10 cellular contexts compared by ENCODE assay signal in genomic region chr14:69636718-69637480, GRCh38. TPM values are rescaled to one million over a fixed set of nuclear protein-coding genes. Genes with fewer than 3 reads are reported as not detected.
A peak's percentile ranks its signal among the peaks of the same experiment; 100 is the strongest.
DNase-seq lines count a peak whose midpoint lies in the region; ATAC-seq, FAIRE-seq and TF ChIP-seq lines count a peak whose summit lies in the region.
"Had no signal": no experiment of that assay in that cellular context is flagged by ENCODE, and none has a peak within 500 bp of the region (broad histone marks: within the 10 kb centered on the region; RNA-seq: fewer than 3 reads in every experiment).

No MANE protein-coding gene starts in this region.

- in situ Hi-C loops in K562 (cut with MboI): no loop called here

- H3K4me1 Mint-ChIP-seq in activated CD4-positive, alpha-beta T cell treated with anti-CD3 and anti-CD28 coated beads, Interleukin-2, amount 10 ng/mL, durations not matched to agents 7 days and 5 days: peaks cover 80% of the 10 kb centered on the region

- no TSS peak for BruUV-seq in K562 (replicated peaks; lab: Mats Ljungman, UMichigan)

- no peak overlapping the region for H3K18ac ChIP-seq in mesendoderm (ENCODE audit: low read length)

- H3K27ac ChIP-seq in K562 (ENCODE audit: extremely low read depth, low read depth, low read length) (peak overlapping the region; percentile 59; the same call in 2 of the 3 replicates), mesendoderm (ENCODE audit: low read depth, low read length) (no peak overlapping the region), thymus (ENCODE audit: low read depth) (peak overlapping the region; percentile 32)
- H3K27ac ChIP-seq: epithelial cell of prostate had no signal

- no peaks in the 10 kb centered on the region for H3K27me3 Mint-ChIP-seq in activated CD4-positive, alpha-beta T cell treated with anti-CD3 and anti-CD28 coated beads, Interleukin-2, amount 10 ng/mL, durations not matched to agents 7 days and 5 days

- H2AK5ac ChIP-seq in mesendoderm (ENCODE audit: low read length): no peak overlapping the region

- 71% methylated on average over 7 of the region's 7 CpGs for WGBS in K562 (ENCODE audit: insufficient coverage, low coverage, missing lambda C conversion rate)
- WGBS in mesendoderm (ENCODE audit: extremely low coverage, insufficient coverage, low lambda C conversion rate): no CpG with 5 or more reads among the region's 7 CpGs
- 83% methylated on average over 7 of the region's 7 CpGs for WGBS in thymus

- H3K4me1 ChIP-seq in K562 (replicated peaks in 1 of 2; ENCODE audit: control insufficient read depth in 2 of 2, insufficient read depth in 2 of 2, low read length in 2 of 2) (peaks cover 21 to 63% of the 10 kb centered on the region in 2 experiments), mesendoderm (ENCODE audit: control insufficient read depth, low read depth, low read length) (peaks cover 14% of the 10 kb centered on the region), thymus (ENCODE audit: control insufficient read depth, insufficient read depth, low read length) (peaks cover 29% of the 10 kb centered on the region), BE2C (peaks cover 6% of the 10 kb centered on the region; the same call in 1 of the 2 replicates)

- H3K4me3 ChIP-seq in K562 (no peak overlapping the region), mesendoderm (ENCODE audit: low read length) (no peak overlapping the region), thymus (ENCODE audit: low read length) (no peak overlapping the region), BE2C (ENCODE audit: low read depth, low read length) (no peak overlapping the region)

- H4K5ac ChIP-seq in mesendoderm (ENCODE audit: low read length): no peak overlapping the region

- no peak overlapping the region for H2BK5ac ChIP-seq in mesendoderm (ENCODE audit: low read length)

- TF ChIP-seq RAD21 in K562 (CRISPR knock-in tag; conservative IDR thresholded peaks at IDR 0.05 in 1 of 2, IDR thresholded peaks at IDR 0.05 in 1 of 2): no peak

- H3K9me3 Mint-ChIP-seq in activated CD4-positive, alpha-beta T cell treated with anti-CD3 and anti-CD28 coated beads, Interleukin-2, amount 10 ng/mL, durations not matched to agents 7 days and 5 days: peaks cover 9% of the 10 kb centered on the region

- no peaks in the 10 kb centered on the region for H3K9me1 ChIP-seq in K562 (ENCODE audit: control insufficient read depth, insufficient read depth, low read length)

- no peak overlapping the region for H3K56ac ChIP-seq in mesendoderm (ENCODE audit: low read length)

- no peak for DNase-seq in activated CD4-positive, alpha-beta T cell treated with anti-CD3 and anti-CD28 coated beads, Interleukin-2, amount 10 ng/mL, durations not matched to agents 7 days and 5 days
- no peak for DNase-seq in activated CD4-positive, alpha-beta T cell treated with anti-CD3 and anti-CD28 coated beads for 48 hours
- DNase-seq in K562 (ENCODE audit: extremely low read depth in 1 of 4, low spot score in 3 of 4): no peak
- no peak for DNase-seq in mesendoderm
- DNase-seq in BE2C: no peak
- no peak for DNase-seq in KG1 (lab: John Stamatoyannopoulos, UW)
- DNase-seq: NCI-H2029 had no signal

- TF ChIP-seq POLR2A in K562 (conservative IDR thresholded peaks at IDR 0.05): no peak

- H3K23ac ChIP-seq in mesendoderm (ENCODE audit: low read length): no peak overlapping the region

- H3K9ac ChIP-seq in K562 (ENCODE audit: insufficient read depth in 1 of 2, low read depth in 2 of 2, low read length in 2 of 2): peak overlapping the region in 1 of 2 experiments; percentile 45; a peak in 1 of 4 replicates
- H3K9ac ChIP-seq in mesendoderm (ENCODE audit: low read length): peak overlapping the region; percentile 12

- peaks cover 10% of the 10 kb centered on the region for H3K9me3 ChIP-seq in K562 (replicated peaks; ENCODE audit: control insufficient read depth, insufficient read depth, low read depth, low read length)
- H3K9me3 ChIP-seq in thymus (ENCODE audit: control insufficient read depth): no peaks in the 10 kb centered on the region
- no peaks in the 10 kb centered on the region for H3K9me3 ChIP-seq in BE2C

- H3K4ac ChIP-seq in mesendoderm (ENCODE audit: low read depth, low read length): no peak overlapping the region

- peaks cover 2% of the 10 kb centered on the region for H3K79me1 ChIP-seq in mesendoderm (ENCODE audit: low read length)

- H3K79me2 ChIP-seq in K562 (ENCODE audit: control insufficient read depth, insufficient read depth, low read length): peaks cover 96% of the 10 kb centered on the region
- H3K79me2 ChIP-seq in mesendoderm (ENCODE audit: control insufficient read depth, insufficient read depth, low read length): no peaks in the 10 kb centered on the region

- H3K36me3 Mint-ChIP-seq in activated CD4-positive, alpha-beta T cell treated with anti-CD3 and anti-CD28 coated beads, Interleukin-2, amount 10 ng/mL, durations not matched to agents 7 days and 5 days (ENCODE audit: low read depth): peaks cover 41% of the 10 kb centered on the region

- no peak for FAIRE-seq in K562 (lab: Jason Lieb, UNC)

- TF ChIP-seq CTCF in K562 (IDR thresholded peaks at IDR 0.05 in 2 of 3, conservative IDR thresholded peaks at IDR 0.05 in 1 of 3; ENCODE audit: insufficient read depth in 2 of 3, low read depth in 1 of 3, low read length in 3 of 3) (no peak), BE2C (IDR thresholded peaks at IDR 0.05; ENCODE audit: low read depth, low read length) (no peak)

- intact Hi-C loops in K562 (cut with micrococcal nuclease): no loop called here

- no peak overlapping the region for H2BK120ac ChIP-seq in mesendoderm (ENCODE audit: low read depth, low read length)

- H3K4me2 ChIP-seq in K562 (ENCODE audit: insufficient read depth, low read length) (no peak overlapping the region), mesendoderm (ENCODE audit: low read length) (no peak overlapping the region)

- peaks cover 9% of the 10 kb centered on the region; the same call in 2 of the 3 replicates for H3K36me3 ChIP-seq in K562 (ENCODE audit: control insufficient read depth, insufficient read depth, low read length)
- no peaks in the 10 kb centered on the region for H3K36me3 ChIP-seq in mesendoderm (ENCODE audit: control insufficient read depth, insufficient read depth, low read length)
- no peaks in the 10 kb centered on the region for H3K36me3 ChIP-seq in thymus (ENCODE audit: control insufficient read depth, insufficient read depth)
- no peaks in the 10 kb centered on the region for H3K36me3 ChIP-seq in BE2C

- ATAC-seq in K562 (no peak), GM21786 (IDR thresholded peaks at IDR 0.05; ENCODE audit: unreplicated experiment) (no peak)

- H4K8ac ChIP-seq in mesendoderm (ENCODE audit: low read depth, low read length): no peak overlapping the region

- POLR2A ChIA-PET in activated CD4-positive, alpha-beta T cell treated with anti-CD3 and anti-CD28 coated beads, Interleukin-2, amount 10 ng/mL, durations not matched to agents 7 days and 5 days (lab: Charles Lee): interaction anchor here (1.0 kb wide), 1 partner anchor 12 kb away, joined by 4 read pairs; no protein-coding TSS in a partner anchor
- POLR2A ChIA-PET in K562 (lab: Yijun Ruan, JAX): interaction anchor here (0.6 to 1.1 kb wide), 3 partner anchors 8 to 57 kb away, joined by 3 read pairs; no protein-coding TSS in a partner anchor

- no peak overlapping the region for H2AFZ ChIP-seq in K562 (ENCODE audit: low read depth, low read length)

- no peak for TF ChIP-seq EP300 in K562 (IDR thresholded peaks at IDR 0.05; ENCODE audit: low read length)

- H2BK15ac ChIP-seq in mesendoderm (replicated peaks; ENCODE audit: low read depth): no peak overlapping the region

- CTCF ChIA-PET in activated CD4-positive, alpha-beta T cell treated with anti-CD3 and anti-CD28 coated beads, Interleukin-2, amount 10 ng/mL, durations not matched to agents 7 days and 5 days (lab: Charles Lee): interaction anchor here (0.5 to 2.7 kb wide), 11 partner anchors 10 to 90 kb away, joined by 3 to 6 read pairs (median 4); no protein-coding TSS in a partner anchor
- CTCF ChIA-PET in K562 (lab: Yijun Ruan, JAX; ENCODE audit: low intra/inter-chr PET ratio): no interaction called here

- peak overlapping the region; percentile 92 for H3K27ac Mint-ChIP-seq in activated CD4-positive, alpha-beta T cell treated with anti-CD3 and anti-CD28 coated beads, Interleukin-2, amount 10 ng/mL, durations not matched to agents 7 days and 5 days

- 0 out of 2 replicates have a peak, but pooled peaks cover 9% of the 10 kb centered on the region for H4K20me1 ChIP-seq in K562 (replicated peaks; ENCODE audit: control insufficient read depth, insufficient read depth, low read length)

- H3K27me3 ChIP-seq in K562 (ENCODE audit: control insufficient read depth in 2 of 2, insufficient read depth in 2 of 2, low read length in 2 of 2) (no peaks in the 10 kb centered on the region), mesendoderm (ENCODE audit: insufficient read depth, low read length, poor library complexity) (no peaks in the 10 kb centered on the region), thymus (ENCODE audit: control insufficient read depth, insufficient read depth) (no peaks in the 10 kb centered on the region), BE2C (no peaks in the 10 kb centered on the region)

- peak overlapping the region; percentile 38 for H3K4me3 Mint-ChIP-seq in activated CD4-positive, alpha-beta T cell treated with anti-CD3 and anti-CD28 coated beads, Interleukin-2, amount 10 ng/mL, durations not matched to agents 7 days and 5 days

RNA-seq across cellular contexts. Expression of gene SUSD6, which starts 25.5 kb away (rescaled TPM):
- total RNA-seq in activated CD4-positive, alpha-beta T cell treated with anti-CD3 and anti-CD28 coated beads, Interleukin-2, amount 10 ng/mL, durations not matched to agents 7 days and 5 days: 10 to 100 TPM; 42.6 to 45.0 TPM
- 51.2 and 76.5 TPM in 2 replicates for total RNA-seq in K562 (2011; cell fraction: chromatin; rRNA removed; ENCODE audit: low replicate concordance)
- 50.5 and 58.7 TPM in 2 replicates for total RNA-seq in K562 (2011; cell fraction: nucleolus; rRNA removed)
- 56.2 and 57.9 TPM in 2 replicates for total RNA-seq in K562 (2011; cell fraction: nucleoplasm; rRNA removed)
- 3.8 and 4.1 TPM in 2 replicates for total RNA-seq in K562 (2014; rRNA removed)
- total RNA-seq in K562 (2014; rRNA removed; fragmentation: Illumina TruSeq; extraction: Trizol): 5.5 and 5.7 TPM in 2 replicates
- 5.0 and 5.2 TPM in 2 replicates for total RNA-seq in K562 (2015; rRNA removed; fragmentation: Illumina TruSeq; extraction: Trizol)
- 18.4 and 20.7 TPM in 2 replicates for total RNA-seq in K562 (2021)
- polyA plus RNA-seq in K562 (2011; rRNA removed): 13.0 and 25.6 TPM in 2 replicates
- 8.0 and 14.7 TPM in 2 replicates for polyA plus RNA-seq in K562 (2011; cell fraction: cytosol; rRNA removed)
- 63.8 and 68.6 TPM in 2 replicates for polyA plus RNA-seq in K562 (2011; cell fraction: nucleus; rRNA removed)
- polyA plus RNA-seq in K562 (2012): 5.8 and 7.8 TPM in 2 replicates
- 12.2 and 12.3 TPM in 2 replicates for polyA plus RNA-seq in K562 (2014; fragmentation: Illumina TruSeq; extraction: Trizol)
- polyA plus RNA-seq in K562 (2014; fragmentation: Nextera tagmentation; extraction: Ambion mirVana): 1 to 10 TPM; 2.9 to 5.6 TPM
- polyA plus RNA-seq in K562 (2014; rRNA removed): 11.4 and 11.7 TPM in 2 replicates
- polyA minus RNA-seq in K562 (2011; rRNA and poly(A)+ RNA removed): 18.0 and 19.0 TPM in 2 replicates
- polyA minus RNA-seq in K562 (2011; cell fraction: cytosol; rRNA and poly(A)+ RNA removed): 7.5 and 9.8 TPM in 2 replicates
- polyA minus RNA-seq in K562 (2011; cell fraction: nucleus; rRNA and poly(A)+ RNA removed): 15.6 and 35.9 TPM in 2 replicates
- polyA plus RNA-seq in mesendoderm (2013, experiment 1 of 2): 2.9 TPM
- 2.6 TPM for polyA plus RNA-seq in mesendoderm (2013, experiment 2 of 2)
- 23.7 TPM for polyA plus RNA-seq in thymus
- 7.2 TPM for polyA plus RNA-seq in BE2C (2012; ENCODE audit: insufficient read depth, insufficient read length, low read depth)
